Comparison of ENCODE assay signal across 13 cellular contexts in genomic region chr6:15754035-15754705, GRCh38.
A peak's percentile ranks its signal among the peaks of the same experiment; 100 is the strongest.
DNase-seq lines count a peak whose midpoint lies in the region; ATAC-seq and TF ChIP-seq lines count a peak whose summit lies in the region.
"Had no signal": no experiment of that assay in that cellular context is flagged by ENCODE, and none has a peak within 500 bp of the region (broad histone marks: within the 10 kb centered on the region; RNA-seq: fewer than 3 reads in every experiment).

No MANE protein-coding gene starts in this region.

- H3K14ac ChIP-seq in IMR-90 (replicated peaks; ENCODE audit: low read depth, low read length) = no peak overlapping the region

- ATAC-seq in IMR-90 (ENCODE audit: low read depth) (no peak), GM21529 (IDR thresholded peaks at IDR 0.05; ENCODE audit: unreplicated experiment) (no peak)
- ATAC-seq: activated naive CD4-positive, alpha-beta T cell treated with anti-CD3 and anti-CD28 coated beads, Interleukin-2, amount 50 U/mL, for 72 hours; effector memory CD8-positive, alpha-beta T cell had no signal

- no peak overlapping the region for H2BK5ac ChIP-seq in IMR-90 (ENCODE audit: low read depth, low read length, poor library complexity, severe bottlenecking)

- no peak overlapping the region for H3K27ac ChIP-seq in IMR-90 (ENCODE audit: insufficient read depth, low read length)

- H3K4me3 Mint-ChIP-seq in endothelial cell (ENCODE audit: unreplicated experiment) = no peak overlapping the region
- H3K4me3 Mint-ChIP-seq: activated CD4-positive, alpha-beta memory T cell treated with anti-CD3 and anti-CD28 coated beads for 36 hours; effector memory CD8-positive, alpha-beta T cell; immature natural killer cell had no signal

- 0 out of 2 replicates have a peak, but pooled peaks cover 4% of the 10 kb centered on the region for H3K9me1 ChIP-seq in IMR-90 (ENCODE audit: insufficient read depth, low read length)

- no CpG with 5 or more reads among the region's 5 CpGs for WGBS in IMR-90 (ENCODE audit: extremely low coverage in 2 of 2, insufficient read length in 1 of 2), 2 experiments

- H3K27me3 ChIP-seq in IMR-90 (ENCODE audit: control insufficient read depth, insufficient read depth, low read length) = peaks cover 2% of the 10 kb centered on the region; the same call in 1 of the 2 replicates

- TF ChIP-seq RAD21 in IMR-90 (IDR thresholded peaks at IDR 0.05; ENCODE audit: low read length) = no peak

- H3K4me1 ChIP-seq in IMR-90 (ENCODE audit: control insufficient read depth, insufficient read depth, low read length) = no peaks in the 10 kb centered on the region

- no peak overlapping the region for H2BK15ac ChIP-seq in IMR-90 (ENCODE audit: low read depth, low read length)

- H3K4ac ChIP-seq in IMR-90 (ENCODE audit: low read depth, low read length) = no peak overlapping the region

- TF ChIP-seq POLR2A in IMR-90 (IDR thresholded peaks at IDR 0.05; ENCODE audit: low read depth, low read length) = no peak

- DNase-seq in Daoy (ENCODE audit: low read depth) (peak; percentile 51), IMR-90 (peak; percentile 42), cardiac fibroblast (ENCODE audit: low read depth in 2 of 2) (peak; percentile 2 to 13), myocyte (ENCODE audit: low read depth) (peak; percentile 50), dermis blood vessel endothelial cell (no peak), posterior vena cava (ENCODE audit: low spot score) (no peak), endothelial cell (ENCODE audit: low spot score) (no peak)
- DNase-seq: activated CD4-positive, alpha-beta memory T cell treated with anti-CD3 and anti-CD28 coated beads for 36 hours; effector memory CD8-positive, alpha-beta T cell; immature natural killer cell; NCI-H69 had no signal

- no peak overlapping the region for H3K18ac ChIP-seq in IMR-90 (ENCODE audit: low read depth, low read length)

- H2BK120ac ChIP-seq in IMR-90 (ENCODE audit: low read depth, low read length) = no peak overlapping the region

- H3K23ac ChIP-seq in IMR-90 (ENCODE audit: low read depth, low read length) = no peak overlapping the region

- H4K20me1 ChIP-seq in IMR-90 (ENCODE audit: insufficient read depth, low read length) = no peaks in the 10 kb centered on the region

- H3K4me2 ChIP-seq in IMR-90 (ENCODE audit: low read depth, low read length) = no peak overlapping the region

- TF ChIP-seq CTCF in IMR-90 (conservative IDR thresholded peaks at IDR 0.05; ENCODE audit: low read depth, low read length) (no peak), cardiac fibroblast (IDR thresholded peaks at IDR 0.05; ENCODE audit: low read depth, low read length) (no peak), endothelial cell (IDR thresholded peaks at IDR 0.05; ENCODE audit: unreplicated experiment) (no peak)

- H3K79me1 ChIP-seq in IMR-90 (ENCODE audit: low read depth in 1 of 2, low read length in 2 of 2) = no peaks in the 10 kb centered on the region

- no peak overlapping the region for H3K4me3 ChIP-seq in IMR-90 (ENCODE audit: insufficient read depth, low read depth, low read length)
- no peak overlapping the region for H3K4me3 ChIP-seq in cardiac fibroblast (replicated peaks in 1 of 2; ENCODE audit: low read depth in 2 of 2, low read length in 2 of 2)

- peak overlapping the region; percentile 78 for H2AFZ ChIP-seq in IMR-90 (replicated peaks; ENCODE audit: low read length, poor library complexity)

- H2AK5ac ChIP-seq in IMR-90 (ENCODE audit: low read depth, low read length) = no peak overlapping the region

- CTCF ChIA-PET in IMR-90 (lab: Yijun Ruan, JAX) = no interaction called here

- no peak overlapping the region for H3K27ac Mint-ChIP-seq in endothelial cell (ENCODE audit: unreplicated experiment)
- H3K27ac Mint-ChIP-seq: activated CD4-positive, alpha-beta memory T cell treated with anti-CD3 and anti-CD28 coated beads for 36 hours; effector memory CD8-positive, alpha-beta T cell; immature natural killer cell had no signal

- H3K56ac ChIP-seq in IMR-90 (ENCODE audit: extremely low read depth, insufficient read depth, low read length) = no peak overlapping the region

- no peak overlapping the region for H3K9ac ChIP-seq in IMR-90 (ENCODE audit: low read depth, low read length)

- no peak overlapping the region for H2BK20ac ChIP-seq in IMR-90 (ENCODE audit: low read depth, low read length)

- no peak overlapping the region for H4K91ac ChIP-seq in IMR-90 (ENCODE audit: insufficient read depth, low read depth, low read length)

- no peaks in the 10 kb centered on the region for H3K9me3 ChIP-seq in IMR-90 (ENCODE audit: control insufficient read depth, insufficient read depth, low read length)

- no peaks in the 10 kb centered on the region for H3K36me3 ChIP-seq in IMR-90 (ENCODE audit: control insufficient read depth, insufficient read depth, low read length)

- no peaks in the 10 kb centered on the region for H3K36me3 Mint-ChIP-seq in endothelial cell (ENCODE audit: low read depth, unreplicated experiment)
- H3K36me3 Mint-ChIP-seq: activated CD4-positive, alpha-beta memory T cell treated with anti-CD3 and anti-CD28 coated beads for 36 hours; activated naive CD4-positive, alpha-beta T cell treated with anti-CD3 and anti-CD28 coated beads, Interleukin-2, amount 50 U/mL, for 72 hours; immature natural killer cell had no signal

- dilution Hi-C loops in IMR-90 (cut with HindIII; ENCODE audit: low sequenced_read_pairs, unreplicated experiment) = no loop called here

- H3K4me1 Mint-ChIP-seq in endothelial cell (ENCODE audit: unreplicated experiment) = no peaks in the 10 kb centered on the region
- H3K4me1 Mint-ChIP-seq: immature natural killer cell had no signal

- no peak overlapping the region for H2AK9ac ChIP-seq in IMR-90 (replicated peaks; ENCODE audit: low read depth, low read length, poor library complexity)

- no peaks in the 10 kb centered on the region for H3K9me3 Mint-ChIP-seq in endothelial cell (ENCODE audit: unreplicated experiment)
- H3K9me3 Mint-ChIP-seq: activated CD4-positive, alpha-beta memory T cell treated with anti-CD3 and anti-CD28 coated beads for 36 hours; activated naive CD4-positive, alpha-beta T cell treated with anti-CD3 and anti-CD28 coated beads, Interleukin-2, amount 50 U/mL, for 72 hours; effector memory CD8-positive, alpha-beta T cell; immature natural killer cell had no signal

- no TSS peak for BruUV-seq in IMR-90 (replicated peaks; lab: Mats Ljungman, UMichigan)

- H4K5ac ChIP-seq in IMR-90 (ENCODE audit: low read depth, low read length) = no peak overlapping the region

- H4K8ac ChIP-seq in IMR-90 (ENCODE audit: low read depth in 2 of 2, low read length in 2 of 2) = 0 out of 4 replicates have a peak overlapping the region, but pooled peaks of 1 of the 2 experiments have one; percentile 32

- POLR2A ChIA-PET in IMR-90 (lab: Charles Lee; ENCODE audit: unreplicated experiment) = no interaction called here

- in situ Hi-C loops in IMR-90 (cut with MboI; ENCODE audit: low sequenced_read_pairs) = no loop called here

- H3K27me3 Mint-ChIP-seq in endothelial cell (ENCODE audit: unreplicated experiment) = no peaks in the 10 kb centered on the region
- H3K27me3 Mint-ChIP-seq: activated CD4-positive, alpha-beta memory T cell treated with anti-CD3 and anti-CD28 coated beads for 36 hours; effector memory CD8-positive, alpha-beta T cell had no signal

- intact Hi-C loops in IMR-90 (cut with micrococcal nuclease) (no loop called here), posterior vena cava (cut with DNase I) (no loop called here)

TF ChIP-seq in IMR-90, 13 proteins besides CTCF, POLR2A, EP300 and RAD21:
- TF ChIP-seq, protein P1, sequence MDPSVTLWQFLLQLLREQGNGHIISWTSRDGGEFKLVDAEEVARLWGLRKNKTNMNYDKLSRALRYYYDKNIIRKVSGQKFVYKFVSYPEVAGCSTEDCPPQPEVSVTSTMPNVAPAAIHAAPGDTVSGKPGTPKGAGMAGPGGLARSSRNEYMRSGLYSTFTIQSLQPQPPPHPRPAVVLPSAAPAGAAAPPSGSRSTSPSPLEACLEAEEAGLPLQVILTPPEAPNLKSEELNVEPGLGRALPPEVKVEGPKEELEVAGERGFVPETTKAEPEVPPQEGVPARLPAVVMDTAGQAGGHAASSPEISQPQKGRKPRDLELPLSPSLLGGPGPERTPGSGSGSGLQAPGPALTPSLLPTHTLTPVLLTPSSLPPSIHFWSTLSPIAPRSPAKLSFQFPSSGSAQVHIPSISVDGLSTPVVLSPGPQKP (IDR thresholded peaks at IDR 0.05; ENCODE audit: borderline replicate concordance, low read depth, low read length) = no peak
- no peak for TF ChIP-seq CHD1 (IDR thresholded peaks at IDR 0.05; ENCODE audit: low read depth, low read length)
- TF ChIP-seq MXI1 (IDR thresholded peaks at IDR 0.05; ENCODE audit: borderline replicate concordance, low read depth, low read length) = no peak
- no peak for TF ChIP-seq RFX5 (IDR thresholded peaks at IDR 0.05; ENCODE audit: low read depth, low read length)
- no peak for TF ChIP-seq MAFK (IDR thresholded peaks at IDR 0.05; ENCODE audit: low read depth, low read length)
- TF ChIP-seq CEBPB (IDR thresholded peaks at IDR 0.05; ENCODE audit: low read depth, low read length) = no peak

Comparison
In these comparisons a context has a peak if more than half of its experiments do, and no peak if none do; other contexts are left out.
1. DNase-seq: peak in Daoy (single experiment), IMR-90 (single experiment), cardiac fibroblast (2 of 2) and myocyte (single experiment); none in dermis blood vessel endothelial cell (single experiment), posterior vena cava (single experiment) and endothelial cell (single experiment).